In genomic region chr11:72220696-72221363, GRCh38 we compare ENCODE assay signal across 1 cellular context.
TF ChIP-seq lines count a peak whose summit lies in the region.

No MANE protein-coding gene starts in this region.

TF ChIP-seq in HepG2, 621 proteins besides CTCF, POLR2A, EP300 and RAD21:
- TF ChIP-seq YY1 (IDR thresholded peaks at IDR 0.05; ENCODE audit: insufficient read depth, insufficient replicate concordance, low read depth, low read length): no peak
- TF ChIP-seq ZNF792 (CRISPR knock-in tag; IDR thresholded peaks at IDR 0.05): no peak
- TF ChIP-seq, protein P1, sequence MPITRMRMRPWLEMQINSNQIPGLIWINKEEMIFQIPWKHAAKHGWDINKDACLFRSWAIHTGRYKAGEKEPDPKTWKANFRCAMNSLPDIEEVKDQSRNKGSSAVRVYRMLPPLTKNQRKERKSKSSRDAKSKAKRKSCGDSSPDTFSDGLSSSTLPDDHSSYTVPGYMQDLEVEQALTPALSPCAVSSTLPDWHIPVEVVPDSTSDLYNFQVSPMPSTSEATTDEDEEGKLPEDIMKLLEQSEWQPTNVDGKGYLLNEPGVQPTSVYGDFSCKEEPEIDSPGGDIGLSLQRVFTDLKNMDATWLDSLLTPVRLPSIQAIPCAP (CRISPR knock-in tag; IDR thresholded peaks at IDR 0.05; ENCODE audit: low read depth): no peak
- TF ChIP-seq ZNF572 (CRISPR knock-in tag; IDR thresholded peaks at IDR 0.05): no peak
